Comparison of ENCODE assay signal across 8 cellular contexts in genomic region chr7:8295638-8296361, GRCh38. TPM values are rescaled to one million over a fixed set of nuclear protein-coding genes. Genes with fewer than 3 reads are reported as not detected.
A peak's percentile ranks its signal among the peaks of the same experiment; 100 is the strongest.
DNase-seq lines count a peak whose midpoint lies in the region; ATAC-seq and FAIRE-seq lines count a peak whose summit lies in the region.

No MANE protein-coding gene starts in this region.

- no peaks in the 10 kb centered on the region for H3K9me3 Mint-ChIP-seq in CD4-positive, CD25-positive, alpha-beta regulatory T cell

- H3K9me3 ChIP-seq in CD4-positive, CD25-positive, alpha-beta regulatory T cell (ENCODE audit: control insufficient read depth in 2 of 2, low read length in 2 of 2), result no peaks in the 10 kb centered on the region

- ATAC-seq in CD4-positive, CD25-positive, alpha-beta regulatory T cell (ENCODE audit: low read depth in 2 of 2), result peak; percentile 66 to 68
- ATAC-seq in GM18517 (IDR thresholded peaks at IDR 0.05; ENCODE audit: unreplicated experiment) (peak; percentile 93), HG02938 (IDR thresholded peaks at IDR 0.05; ENCODE audit: unreplicated experiment) (peak; percentile 99), left lobe of liver (peak; percentile 100)

- H3K4me1 Mint-ChIP-seq in CD4-positive, CD25-positive, alpha-beta regulatory T cell, result no peaks in the 10 kb centered on the region

- peaks cover 36% of the 10 kb centered on the region for H3K27me3 Mint-ChIP-seq in CD4-positive, CD25-positive, alpha-beta regulatory T cell

- H3K27me3 ChIP-seq in CD4-positive, CD25-positive, alpha-beta regulatory T cell (ENCODE audit: control insufficient read depth, insufficient read depth, low read length), result peaks cover 6% of the 10 kb centered on the region

- no peaks in the 10 kb centered on the region for H3K36me3 ChIP-seq in CD4-positive, CD25-positive, alpha-beta regulatory T cell (ENCODE audit: control insufficient read depth, insufficient read depth, low read length)

- H3K4me3 Mint-ChIP-seq in CD4-positive, CD25-positive, alpha-beta regulatory T cell, result no peak overlapping the region

- H3K27ac Mint-ChIP-seq in CD4-positive, CD25-positive, alpha-beta regulatory T cell, result no peak overlapping the region

- peak; percentile 13 to 76 (median 49) for DNase-seq in CD4-positive, CD25-positive, alpha-beta regulatory T cell
- DNase-seq in NCI-H1417 (lab: John Stamatoyannopoulos, UW) (peak; percentile 84 to 98 (median 88)), SK-N-DZ (ENCODE audit: low spot score) (peak; percentile 92), left lobe of liver (ENCODE audit: low spot score) (no peak), stromal cell of bone marrow (ENCODE audit: low read depth) (peak; percentile 58)

- no peak overlapping the region for H3K27ac ChIP-seq in CD4-positive, CD25-positive, alpha-beta regulatory T cell (ENCODE audit: insufficient read depth, low read length, poor library complexity, severe bottlenecking)

- peak; percentile 51 for FAIRE-seq in colon (lab: Jason Lieb, UNC)

- no peak overlapping the region for H3K4me3 ChIP-seq in CD4-positive, CD25-positive, alpha-beta regulatory T cell (ENCODE audit: low read depth, low read length)

- H3K36me3 Mint-ChIP-seq in CD4-positive, CD25-positive, alpha-beta regulatory T cell, result no peaks in the 10 kb centered on the region

- H3K4me1 ChIP-seq in CD4-positive, CD25-positive, alpha-beta regulatory T cell (ENCODE audit: control insufficient read depth, insufficient read depth, low read length, poor library complexity, severe bottlenecking), result no peaks in the 10 kb centered on the region

RNA-seq across cellular contexts. Expression of gene ICA1, which starts 33.8 kb away (rescaled TPM):
- total RNA-seq in CD4-positive, CD25-positive, alpha-beta regulatory T cell, result 11.3 TPM
- polyA plus RNA-seq in CD4-positive, CD25-positive, alpha-beta regulatory T cell, result 10 to 100 TPM; 21.7 to 33.5 (median 26.7) TPM
- 195 and 220 TPM in 2 replicates for polyA plus RNA-seq in SK-N-DZ (2014; cell fraction: cytosol; rRNA removed)
- polyA plus RNA-seq in SK-N-DZ (2014; cell fraction: nucleus; rRNA removed), result 258 and 321 TPM in 2 replicates
- 1.9 TPM for total RNA-seq in left lobe of liver
